In the genomic region with DNA sequence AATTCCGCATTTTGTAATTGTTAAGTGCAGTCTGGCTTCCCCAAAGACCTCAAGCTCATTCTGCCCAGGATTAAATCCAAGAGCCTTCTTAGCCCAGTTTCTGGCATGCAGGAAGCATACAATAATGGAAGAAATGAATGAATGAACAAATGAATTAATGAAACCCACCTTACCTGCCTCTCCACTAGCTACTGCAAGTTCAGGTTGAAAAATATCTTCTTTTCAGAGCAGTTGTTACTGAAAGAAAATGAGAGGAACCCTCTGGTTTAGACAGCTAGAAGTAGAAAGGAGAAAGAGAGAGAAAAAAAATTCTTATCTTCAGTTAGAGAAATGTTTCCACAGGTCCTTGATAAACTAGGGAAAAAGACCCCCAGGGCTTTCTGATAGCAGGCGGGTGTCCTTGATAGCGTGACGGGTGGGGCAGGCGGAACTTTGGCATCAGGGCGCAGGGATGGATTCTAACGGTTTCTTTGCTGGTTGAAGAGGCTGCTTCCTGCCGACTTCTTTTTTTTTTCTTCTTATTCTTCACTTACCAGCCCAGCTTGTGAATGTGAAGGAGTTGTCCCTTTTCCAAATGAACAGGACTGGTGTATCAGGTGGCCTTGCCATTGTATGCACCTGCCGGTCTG, we compare ENCODE assay signal across 1 cellular context.
TF ChIP-seq lines count a peak whose summit lies in the region.

No MANE protein-coding gene starts in this region.

TF ChIP-seq in K562, 482 proteins besides CTCF, POLR2A, EP300 and RAD21 (continued from another document and continues in another):
- TF ChIP-seq, protein P1, sequence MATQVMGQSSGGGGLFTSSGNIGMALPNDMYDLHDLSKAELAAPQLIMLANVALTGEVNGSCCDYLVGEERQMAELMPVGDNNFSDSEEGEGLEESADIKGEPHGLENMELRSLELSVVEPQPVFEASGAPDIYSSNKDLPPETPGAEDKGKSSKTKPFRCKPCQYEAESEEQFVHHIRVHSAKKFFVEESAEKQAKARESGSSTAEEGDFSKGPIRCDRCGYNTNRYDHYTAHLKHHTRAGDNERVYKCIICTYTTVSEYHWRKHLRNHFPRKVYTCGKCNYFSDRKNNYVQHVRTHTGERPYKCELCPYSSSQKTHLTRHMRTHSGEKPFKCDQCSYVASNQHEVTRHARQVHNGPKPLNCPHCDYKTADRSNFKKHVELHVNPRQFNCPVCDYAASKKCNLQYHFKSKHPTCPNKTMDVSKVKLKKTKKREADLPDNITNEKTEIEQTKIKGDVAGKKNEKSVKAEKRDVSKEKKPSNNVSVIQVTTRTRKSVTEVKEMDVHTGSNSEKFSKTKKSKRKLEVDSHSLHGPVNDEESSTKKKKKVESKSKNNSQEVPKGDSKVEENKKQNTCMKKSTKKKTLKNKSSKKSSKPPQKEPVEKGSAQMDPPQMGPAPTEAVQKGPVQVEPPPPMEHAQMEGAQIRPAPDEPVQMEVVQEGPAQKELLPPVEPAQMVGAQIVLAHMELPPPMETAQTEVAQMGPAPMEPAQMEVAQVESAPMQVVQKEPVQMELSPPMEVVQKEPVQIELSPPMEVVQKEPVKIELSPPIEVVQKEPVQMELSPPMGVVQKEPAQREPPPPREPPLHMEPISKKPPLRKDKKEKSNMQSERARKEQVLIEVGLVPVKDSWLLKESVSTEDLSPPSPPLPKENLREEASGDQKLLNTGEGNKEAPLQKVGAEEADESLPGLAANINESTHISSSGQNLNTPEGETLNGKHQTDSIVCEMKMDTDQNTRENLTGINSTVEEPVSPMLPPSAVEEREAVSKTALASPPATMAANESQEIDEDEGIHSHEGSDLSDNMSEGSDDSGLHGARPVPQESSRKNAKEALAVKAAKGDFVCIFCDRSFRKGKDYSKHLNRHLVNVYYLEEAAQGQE (CRISPR knock-in tag; IDR thresholded peaks at IDR 0.05; ENCODE audit: low read depth) = no peak
- TF ChIP-seq ZNF311 (CRISPR knock-in tag; IDR thresholded peaks at IDR 0.05) = no peak
- no peak for TF ChIP-seq STAT5A (IDR thresholded peaks at IDR 0.05; ENCODE audit: borderline replicate concordance, low read length)
- no peak for TF ChIP-seq YBX1 (IDR thresholded peaks at IDR 0.05)
- TF ChIP-seq, protein P2, sequence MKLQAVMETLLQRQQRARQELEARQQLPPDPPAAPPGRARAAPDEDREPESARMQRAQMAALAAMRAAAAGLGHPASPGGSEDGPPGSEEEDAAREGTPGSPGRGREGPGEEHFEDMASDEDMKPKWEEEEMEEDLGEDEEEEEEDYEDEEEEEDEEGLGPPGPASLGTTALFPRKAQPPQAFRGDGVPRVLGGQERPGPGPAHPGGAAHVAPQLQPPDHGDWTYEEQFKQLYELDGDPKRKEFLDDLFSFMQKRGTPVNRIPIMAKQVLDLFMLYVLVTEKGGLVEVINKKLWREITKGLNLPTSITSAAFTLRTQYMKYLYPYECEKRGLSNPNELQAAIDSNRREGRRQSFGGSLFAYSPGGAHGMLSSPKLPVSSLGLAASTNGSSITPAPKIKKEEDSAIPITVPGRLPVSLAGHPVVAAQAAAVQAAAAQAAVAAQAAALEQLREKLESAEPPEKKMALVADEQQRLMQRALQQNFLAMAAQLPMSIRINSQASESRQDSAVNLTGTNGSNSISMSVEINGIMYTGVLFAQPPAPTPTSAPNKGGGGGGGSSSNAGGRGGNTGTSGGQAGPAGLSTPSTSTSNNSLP (IDR thresholded peaks at IDR 0.05; ENCODE audit: borderline replicate concordance, low read depth, low read length) = no peak
- TF ChIP-seq, protein P3, sequence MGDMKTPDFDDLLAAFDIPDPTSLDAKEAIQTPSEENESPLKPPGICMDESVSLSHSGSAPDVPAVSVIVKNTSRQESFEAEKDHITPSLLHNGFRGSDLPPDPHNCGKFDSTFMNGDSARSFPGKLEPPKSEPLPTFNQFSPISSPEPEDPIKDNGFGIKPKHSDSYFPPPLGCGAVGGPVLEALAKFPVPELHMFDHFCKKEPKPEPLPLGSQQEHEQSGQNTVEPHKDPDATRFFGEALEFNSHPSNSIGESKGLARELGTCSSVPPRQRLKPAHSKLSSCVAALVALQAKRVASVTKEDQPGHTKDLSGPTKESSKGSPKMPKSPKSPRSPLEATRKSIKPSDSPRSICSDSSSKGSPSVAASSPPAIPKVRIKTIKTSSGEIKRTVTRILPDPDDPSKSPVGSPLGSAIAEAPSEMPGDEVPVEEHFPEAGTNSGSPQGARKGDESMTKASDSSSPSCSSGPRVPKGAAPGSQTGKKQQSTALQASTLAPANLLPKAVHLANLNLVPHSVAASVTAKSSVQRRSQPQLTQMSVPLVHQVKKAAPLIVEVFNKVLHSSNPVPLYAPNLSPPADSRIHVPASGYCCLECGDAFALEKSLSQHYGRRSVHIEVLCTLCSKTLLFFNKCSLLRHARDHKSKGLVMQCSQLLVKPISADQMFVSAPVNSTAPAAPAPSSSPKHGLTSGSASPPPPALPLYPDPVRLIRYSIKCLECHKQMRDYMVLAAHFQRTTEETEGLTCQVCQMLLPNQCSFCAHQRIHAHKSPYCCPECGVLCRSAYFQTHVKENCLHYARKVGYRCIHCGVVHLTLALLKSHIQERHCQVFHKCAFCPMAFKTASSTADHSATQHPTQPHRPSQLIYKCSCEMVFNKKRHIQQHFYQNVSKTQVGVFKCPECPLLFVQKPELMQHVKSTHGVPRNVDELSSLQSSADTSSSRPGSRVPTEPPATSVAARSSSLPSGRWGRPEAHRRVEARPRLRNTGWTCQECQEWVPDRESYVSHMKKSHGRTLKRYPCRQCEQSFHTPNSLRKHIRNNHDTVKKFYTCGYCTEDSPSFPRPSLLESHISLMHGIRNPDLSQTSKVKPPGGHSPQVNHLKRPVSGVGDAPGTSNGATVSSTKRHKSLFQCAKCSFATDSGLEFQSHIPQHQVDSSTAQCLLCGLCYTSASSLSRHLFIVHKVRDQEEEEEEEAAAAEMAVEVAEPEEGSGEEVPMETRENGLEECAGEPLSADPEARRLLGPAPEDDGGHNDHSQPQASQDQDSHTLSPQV (IDR thresholded peaks at IDR 0.05) = 0 out of 2 replicates have a peak, but pooled peaks have one; percentile 56
- TF ChIP-seq, protein P4, sequence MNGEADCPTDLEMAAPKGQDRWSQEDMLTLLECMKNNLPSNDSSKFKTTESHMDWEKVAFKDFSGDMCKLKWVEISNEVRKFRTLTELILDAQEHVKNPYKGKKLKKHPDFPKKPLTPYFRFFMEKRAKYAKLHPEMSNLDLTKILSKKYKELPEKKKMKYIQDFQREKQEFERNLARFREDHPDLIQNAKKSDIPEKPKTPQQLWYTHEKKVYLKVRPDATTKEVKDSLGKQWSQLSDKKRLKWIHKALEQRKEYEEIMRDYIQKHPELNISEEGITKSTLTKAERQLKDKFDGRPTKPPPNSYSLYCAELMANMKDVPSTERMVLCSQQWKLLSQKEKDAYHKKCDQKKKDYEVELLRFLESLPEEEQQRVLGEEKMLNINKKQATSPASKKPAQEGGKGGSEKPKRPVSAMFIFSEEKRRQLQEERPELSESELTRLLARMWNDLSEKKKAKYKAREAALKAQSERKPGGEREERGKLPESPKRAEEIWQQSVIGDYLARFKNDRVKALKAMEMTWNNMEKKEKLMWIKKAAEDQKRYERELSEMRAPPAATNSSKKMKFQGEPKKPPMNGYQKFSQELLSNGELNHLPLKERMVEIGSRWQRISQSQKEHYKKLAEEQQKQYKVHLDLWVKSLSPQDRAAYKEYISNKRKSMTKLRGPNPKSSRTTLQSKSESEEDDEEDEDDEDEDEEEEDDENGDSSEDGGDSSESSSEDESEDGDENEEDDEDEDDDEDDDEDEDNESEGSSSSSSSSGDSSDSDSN (IDR thresholded peaks at IDR 0.05; ENCODE audit: borderline replicate concordance in 1 of 2, low read depth in 2 of 2, low read length in 2 of 2) = no peak
- TF ChIP-seq, protein P5, sequence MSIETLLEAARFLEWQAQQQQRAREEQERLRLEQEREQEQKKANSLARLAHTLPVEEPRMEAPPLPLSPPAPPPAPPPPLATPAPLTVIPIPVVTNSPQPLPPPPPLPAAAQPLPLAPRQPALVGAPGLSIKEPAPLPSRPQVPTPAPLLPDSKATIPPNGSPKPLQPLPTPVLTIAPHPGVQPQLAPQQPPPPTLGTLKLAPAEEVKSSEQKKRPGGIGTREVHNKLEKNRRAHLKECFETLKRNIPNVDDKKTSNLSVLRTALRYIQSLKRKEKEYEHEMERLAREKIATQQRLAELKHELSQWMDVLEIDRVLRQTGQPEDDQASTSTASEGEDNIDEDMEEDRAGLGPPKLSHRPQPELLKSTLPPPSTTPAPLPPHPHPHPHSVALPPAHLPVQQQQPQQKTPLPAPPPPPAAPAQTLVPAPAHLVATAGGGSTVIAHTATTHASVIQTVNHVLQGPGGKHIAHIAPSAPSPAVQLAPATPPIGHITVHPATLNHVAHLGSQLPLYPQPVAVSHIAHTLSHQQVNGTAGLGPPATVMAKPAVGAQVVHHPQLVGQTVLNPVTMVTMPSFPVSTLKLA (conservative IDR thresholded peaks at IDR 0.05) = no peak
- TF ChIP-seq, protein P6, sequence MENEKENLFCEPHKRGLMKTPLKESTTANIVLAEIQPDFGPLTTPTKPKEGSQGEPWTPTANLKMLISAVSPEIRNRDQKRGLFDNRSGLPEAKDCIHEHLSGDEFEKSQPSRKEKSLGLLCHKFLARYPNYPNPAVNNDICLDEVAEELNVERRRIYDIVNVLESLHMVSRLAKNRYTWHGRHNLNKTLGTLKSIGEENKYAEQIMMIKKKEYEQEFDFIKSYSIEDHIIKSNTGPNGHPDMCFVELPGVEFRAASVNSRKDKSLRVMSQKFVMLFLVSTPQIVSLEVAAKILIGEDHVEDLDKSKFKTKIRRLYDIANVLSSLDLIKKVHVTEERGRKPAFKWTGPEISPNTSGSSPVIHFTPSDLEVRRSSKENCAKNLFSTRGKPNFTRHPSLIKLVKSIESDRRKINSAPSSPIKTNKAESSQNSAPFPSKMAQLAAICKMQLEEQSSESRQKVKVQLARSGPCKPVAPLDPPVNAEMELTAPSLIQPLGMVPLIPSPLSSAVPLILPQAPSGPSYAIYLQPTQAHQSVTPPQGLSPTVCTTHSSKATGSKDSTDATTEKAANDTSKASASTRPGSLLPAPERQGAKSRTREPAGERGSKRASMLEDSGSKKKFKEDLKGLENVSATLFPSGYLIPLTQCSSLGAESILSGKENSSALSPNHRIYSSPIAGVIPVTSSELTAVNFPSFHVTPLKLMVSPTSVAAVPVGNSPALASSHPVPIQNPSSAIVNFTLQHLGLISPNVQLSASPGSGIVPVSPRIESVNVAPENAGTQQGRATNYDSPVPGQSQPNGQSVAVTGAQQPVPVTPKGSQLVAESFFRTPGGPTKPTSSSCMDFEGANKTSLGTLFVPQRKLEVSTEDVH (IDR thresholded peaks at IDR 0.05; ENCODE audit: low read depth, partially characterized antibody) = no peak
- no peak for TF ChIP-seq NFXL1 (CRISPR knock-in tag; IDR thresholded peaks at IDR 0.05)
- no peak for TF ChIP-seq ZFPM2 (CRISPR knock-in tag; IDR thresholded peaks at IDR 0.05)
- TF ChIP-seq HDAC1 (IDR thresholded peaks at IDR 0.05) = 0 out of 4 replicates have a peak, but pooled peaks of 1 of the 2 experiments have one; percentile 9
- TF ChIP-seq MTA1 (IDR thresholded peaks at IDR 0.05; ENCODE audit: borderline replicate concordance) = no peak
- TF ChIP-seq, protein P7, sequence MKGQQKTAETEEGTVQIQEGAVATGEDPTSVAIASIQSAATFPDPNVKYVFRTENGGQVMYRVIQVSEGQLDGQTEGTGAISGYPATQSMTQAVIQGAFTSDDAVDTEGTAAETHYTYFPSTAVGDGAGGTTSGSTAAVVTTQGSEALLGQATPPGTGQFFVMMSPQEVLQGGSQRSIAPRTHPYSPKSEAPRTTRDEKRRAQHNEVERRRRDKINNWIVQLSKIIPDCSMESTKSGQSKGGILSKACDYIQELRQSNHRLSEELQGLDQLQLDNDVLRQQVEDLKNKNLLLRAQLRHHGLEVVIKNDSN (CRISPR knock-in tag; IDR thresholded peaks at IDR 0.05) = no peak
- TF ChIP-seq CBFA2T2 (conservative IDR thresholded peaks at IDR 0.05) = 0 out of 2 replicates have a peak, but pooled peaks have one; percentile 7
- TF ChIP-seq RBM17 (IDR thresholded peaks at IDR 0.05; ENCODE audit: borderline replicate concordance, low read depth, low read length) = no peak
- TF ChIP-seq, protein P8, sequence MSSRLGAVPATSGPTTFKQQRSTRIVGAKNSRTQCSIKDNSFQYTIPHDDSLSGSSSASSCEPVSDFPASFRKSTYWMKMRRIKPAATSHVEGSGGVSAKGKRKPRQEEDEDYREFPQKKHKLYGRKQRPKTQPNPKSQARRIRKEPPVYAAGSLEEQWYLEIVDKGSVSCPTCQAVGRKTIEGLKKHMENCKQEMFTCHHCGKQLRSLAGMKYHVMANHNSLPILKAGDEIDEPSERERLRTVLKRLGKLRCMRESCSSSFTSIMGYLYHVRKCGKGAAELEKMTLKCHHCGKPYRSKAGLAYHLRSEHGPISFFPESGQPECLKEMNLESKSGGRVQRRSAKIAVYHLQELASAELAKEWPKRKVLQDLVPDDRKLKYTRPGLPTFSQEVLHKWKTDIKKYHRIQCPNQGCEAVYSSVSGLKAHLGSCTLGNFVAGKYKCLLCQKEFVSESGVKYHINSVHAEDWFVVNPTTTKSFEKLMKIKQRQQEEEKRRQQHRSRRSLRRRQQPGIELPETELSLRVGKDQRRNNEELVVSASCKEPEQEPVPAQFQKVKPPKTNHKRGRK (tag; IDR thresholded peaks at IDR 0.05) = peak; percentile 56
- TF ChIP-seq ZNF583 (CRISPR knock-in tag; IDR thresholded peaks at IDR 0.05) = no peak
- peak; percentile 42; the same call in 1 of the 2 replicates for TF ChIP-seq CBFA2T3 (IDR thresholded peaks at IDR 0.05)
- no peak for TF ChIP-seq SMAD2 (IDR thresholded peaks at IDR 0.05; ENCODE audit: low read depth, low read length)
- TF ChIP-seq CTBP1 (IDR thresholded peaks at IDR 0.05; ENCODE audit: borderline replicate concordance) = 0 out of 2 replicates have a peak, but pooled peaks have one; percentile 14
- TF ChIP-seq ZNF444 (CRISPR knock-in tag; IDR thresholded peaks at IDR 0.05) = no peak
- TF ChIP-seq CBX5 (IDR thresholded peaks at IDR 0.05; ENCODE audit: borderline replicate concordance, low read depth) = no peak
- 0 out of 2 replicates have a peak, but pooled peaks have one; percentile 9 for TF ChIP-seq TCF3 (CRISPR knock-in tag; IDR thresholded peaks at IDR 0.05)
- no peak for TF ChIP-seq MEF2D (tag; conservative IDR thresholded peaks at IDR 0.05; ENCODE audit: low read depth)
- TF ChIP-seq, protein P9, sequence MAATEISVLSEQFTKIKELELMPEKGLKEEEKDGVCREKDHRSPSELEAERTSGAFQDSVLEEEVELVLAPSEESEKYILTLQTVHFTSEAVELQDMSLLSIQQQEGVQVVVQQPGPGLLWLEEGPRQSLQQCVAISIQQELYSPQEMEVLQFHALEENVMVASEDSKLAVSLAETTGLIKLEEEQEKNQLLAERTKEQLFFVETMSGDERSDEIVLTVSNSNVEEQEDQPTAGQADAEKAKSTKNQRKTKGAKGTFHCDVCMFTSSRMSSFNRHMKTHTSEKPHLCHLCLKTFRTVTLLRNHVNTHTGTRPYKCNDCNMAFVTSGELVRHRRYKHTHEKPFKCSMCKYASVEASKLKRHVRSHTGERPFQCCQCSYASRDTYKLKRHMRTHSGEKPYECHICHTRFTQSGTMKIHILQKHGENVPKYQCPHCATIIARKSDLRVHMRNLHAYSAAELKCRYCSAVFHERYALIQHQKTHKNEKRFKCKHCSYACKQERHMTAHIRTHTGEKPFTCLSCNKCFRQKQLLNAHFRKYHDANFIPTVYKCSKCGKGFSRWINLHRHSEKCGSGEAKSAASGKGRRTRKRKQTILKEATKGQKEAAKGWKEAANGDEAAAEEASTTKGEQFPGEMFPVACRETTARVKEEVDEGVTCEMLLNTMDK (IDR thresholded peaks at IDR 0.05; ENCODE audit: borderline replicate concordance, insufficient read depth, low read depth, low read length, poor library complexity, severe bottlenecking) = no peak
- no peak for TF ChIP-seq ZNF133 (CRISPR knock-in tag; IDR thresholded peaks at IDR 0.05)
- TF ChIP-seq XRCC5 (IDR thresholded peaks at IDR 0.05; ENCODE audit: low read depth, low read length) = no peak
- no peak for TF ChIP-seq SMAD1 (IDR thresholded peaks at IDR 0.05; ENCODE audit: low read depth, low read length, partially characterized antibody)
- TF ChIP-seq EGR1 (conservative IDR thresholded peaks at IDR 0.05) = no peak
- TF ChIP-seq U2AF2 (optimal IDR thresholded peaks at IDR 0.05; ENCODE audit: low read depth, low read length) = no peak
- no peak for TF ChIP-seq RBM14 (IDR thresholded peaks at IDR 0.05; ENCODE audit: borderline replicate concordance, insufficient read depth, low read depth, low read length)
- no peak; the same call in 1 of the 2 replicates for TF ChIP-seq SMARCE1 (IDR thresholded peaks at IDR 0.05)
